In genomic region chr7:582081-582835, GRCh38 we compare ENCODE assay signal across 21 cellular contexts.
DNase-seq lines count a peak whose midpoint lies in the region; ATAC-seq and TF ChIP-seq lines count a peak whose summit lies in the region.
"Had no signal": no experiment of that assay in that cellular context is flagged by ENCODE, and none has a peak within 500 bp of the region (broad histone marks: within the 10 kb centered on the region; RNA-seq: fewer than 3 reads in every experiment).

No MANE protein-coding gene starts in this region.

- H3K4me3 Mint-ChIP-seq in activated naive CD4-positive, alpha-beta T cell treated with anti-CD3 and anti-CD28 coated beads, Interleukin-2, amount 50 U/mL, for 24 hours: peak overlapping the region; percentile 55
- no peak overlapping the region for H3K4me3 Mint-ChIP-seq in activated naive CD4-positive, alpha-beta T cell treated with anti-CD3 and anti-CD28 coated beads for 36 hours
- peak overlapping the region; percentile 86 for H3K4me3 Mint-ChIP-seq in CD4-positive, alpha-beta T cell
- H3K4me3 Mint-ChIP-seq in T-cell: peak overlapping the region; percentile 6 to 96 (median 68)
- H3K4me3 Mint-ChIP-seq in MCF 10A (ENCODE audit: unreplicated experiment): no peak overlapping the region
- H3K4me3 Mint-ChIP-seq: B cell had no signal

- intact Hi-C loops in activated naive CD4-positive, alpha-beta T cell treated with anti-CD3 and anti-CD28 coated beads for 36 hours (cut with micrococcal nuclease): loop anchor here (5.0 kb wide), 1 partner anchor 220 kb away; no protein-coding TSS in a partner anchor
- intact Hi-C loops in CD4-positive, alpha-beta T cell (cut with DNase I, micrococcal nuclease): loop anchor here (2.0 to 10.0 kb wide), 5 partner anchors 35 to 293 kb away; partner anchors contain the start of genes DNAAF5 (in 1 of the 2), GET4 (in 1 of the 2) and PRKAR1B (in 1 of the 2)
- intact Hi-C loops in lower lobe of right lung (cut with DNase I) (no loop called here), MCF 10A (cut with micrococcal nuclease) (no loop called here)

- no peak overlapping the region for H3K27ac Mint-ChIP-seq in activated naive CD4-positive, alpha-beta T cell treated with anti-CD3 and anti-CD28 coated beads, Interleukin-2, amount 50 U/mL, for 24 hours
- no peak overlapping the region for H3K27ac Mint-ChIP-seq in activated naive CD4-positive, alpha-beta T cell treated with anti-CD3 and anti-CD28 coated beads for 36 hours
- H3K27ac Mint-ChIP-seq in CD4-positive, alpha-beta T cell: peak overlapping the region; percentile 95
- peak overlapping the region in 1 of 2 donors; percentile 31 for H3K27ac Mint-ChIP-seq in T-cell
- H3K27ac Mint-ChIP-seq in MCF 10A (ENCODE audit: low read depth, unreplicated experiment): no peak overlapping the region
- H3K27ac Mint-ChIP-seq: B cell had no signal

- no peaks in the 10 kb centered on the region for H3K27me3 ChIP-seq in CD4-positive, alpha-beta T cell (ENCODE audit: control insufficient read depth, insufficient read depth, low read length)
- H3K27me3 ChIP-seq in lower lobe of right lung (ENCODE audit: low read depth): no peaks in the 10 kb centered on the region
- H3K27me3 ChIP-seq: SJCRH30 had no signal

- no peak overlapping the region for H3K27ac ChIP-seq in CD4-positive, alpha-beta T cell (ENCODE audit: low read depth, low read length)
- H3K27ac ChIP-seq in lower lobe of right lung: no peak overlapping the region
- H3K27ac ChIP-seq: SJCRH30 had no signal

- ATAC-seq in CD4-positive, alpha-beta T cell (ENCODE audit: poor library complexity): no peak
- ATAC-seq in T-cell (replicated peaks in 1 of 4): no peak
- ATAC-seq in lower lobe of right lung: no peak
- no peak for ATAC-seq in GM21619 (IDR thresholded peaks at IDR 0.05; ENCODE audit: unreplicated experiment)
- ATAC-seq: HepG2 had no signal

- H3K4me1 ChIP-seq in lower lobe of right lung: no peaks in the 10 kb centered on the region

- H3K9me3 Mint-ChIP-seq in activated naive CD4-positive, alpha-beta T cell treated with anti-CD3 and anti-CD28 coated beads, Interleukin-2, amount 50 U/mL, for 24 hours: no peaks in the 10 kb centered on the region
- H3K9me3 Mint-ChIP-seq in activated naive CD4-positive, alpha-beta T cell treated with anti-CD3 and anti-CD28 coated beads for 36 hours: peaks cover 13% of the 10 kb centered on the region
- H3K9me3 Mint-ChIP-seq in CD4-positive, alpha-beta T cell: no peaks in the 10 kb centered on the region
- H3K9me3 Mint-ChIP-seq in T-cell (peaks cover 0 to 3% (median 0%) of the 10 kb centered on the region in 3 donors), MCF 10A (ENCODE audit: unreplicated experiment) (no peaks in the 10 kb centered on the region)

- no peaks in the 10 kb centered on the region for H3K9me3 ChIP-seq in CD4-positive, alpha-beta T cell (ENCODE audit: control insufficient read depth, low read length)
- H3K9me3 ChIP-seq in lower lobe of right lung: no peaks in the 10 kb centered on the region
- H3K9me3 ChIP-seq: SJCRH30 had no signal

- peaks cover 19% of the 10 kb centered on the region for H3K36me3 Mint-ChIP-seq in activated naive CD4-positive, alpha-beta T cell treated with anti-CD3 and anti-CD28 coated beads, Interleukin-2, amount 50 U/mL, for 24 hours
- H3K36me3 Mint-ChIP-seq in activated naive CD4-positive, alpha-beta T cell treated with anti-CD3 and anti-CD28 coated beads for 36 hours (ENCODE audit: low read depth): peaks cover 31% of the 10 kb centered on the region
- peaks cover 15% of the 10 kb centered on the region for H3K36me3 Mint-ChIP-seq in CD4-positive, alpha-beta T cell (ENCODE audit: low read depth)
- peaks cover 11% of the 10 kb centered on the region for H3K36me3 Mint-ChIP-seq in T-cell
- H3K36me3 Mint-ChIP-seq in MCF 10A (ENCODE audit: insufficient read depth, unreplicated experiment): peaks cover 35% of the 10 kb centered on the region

- no peaks in the 10 kb centered on the region for H3K27me3 Mint-ChIP-seq in activated naive CD4-positive, alpha-beta T cell treated with anti-CD3 and anti-CD28 coated beads, Interleukin-2, amount 50 U/mL, for 24 hours
- H3K27me3 Mint-ChIP-seq in activated naive CD4-positive, alpha-beta T cell treated with anti-CD3 and anti-CD28 coated beads for 36 hours (ENCODE audit: low read depth): no peaks in the 10 kb centered on the region
- H3K27me3 Mint-ChIP-seq in CD4-positive, alpha-beta T cell: no peaks in the 10 kb centered on the region
- H3K27me3 Mint-ChIP-seq in T-cell (no peaks in the 10 kb centered on the region), MCF 10A (ENCODE audit: insufficient read depth, unreplicated experiment) (no peaks in the 10 kb centered on the region)
- H3K27me3 Mint-ChIP-seq: B cell had no signal

- no peak for DNase-seq in activated naive CD4-positive, alpha-beta T cell treated with anti-CD3 and anti-CD28 coated beads for 36 hours
- no peak for DNase-seq in CD4-positive, alpha-beta T cell
- DNase-seq in T-cell: no peak
- DNase-seq in lower lobe of right lung: peak; percentile 39
- no peak for DNase-seq in kidney tubule cell (ENCODE audit: low spot score)
- DNase-seq in MCF 10A (ENCODE audit: unreplicated experiment): no peak
- DNase-seq: COR-L47, DMS153, H7, KG1, NCI-H1436, NCI-H2029, NCI-H2171, NCI-H446 treated with DMSO at 0.1 percent for 48 hours, NCI-H748 treated with DMSO at 0.1 percent for 48 hours, OCI-M1, SJCRH30 had no signal

- no peak for TF ChIP-seq CTCF in CD4-positive, alpha-beta T cell (IDR thresholded peaks at IDR 0.05)
- no peak for TF ChIP-seq CTCF in lower lobe of right lung (IDR thresholded peaks at IDR 0.05)
- TF ChIP-seq CTCF in MCF 10A (IDR thresholded peaks at IDR 0.05; ENCODE audit: unreplicated experiment): no peak

- POLR2A ChIA-PET in CD4-positive, alpha-beta T cell (lab: Charles Lee): no interaction called here
- POLR2A ChIA-PET in T-cell (lab: Charles Lee): interaction anchor here in 1 of 2 donors (0.6 kb wide), 1 partner anchor 579 kb away, joined by 3 read pairs; no protein-coding TSS in a partner anchor
- POLR2A ChIA-PET in MCF 10A (lab: Yijun Ruan, JAX): no interaction called here

- CTCF ChIA-PET in activated naive CD4-positive, alpha-beta T cell treated with anti-CD3 and anti-CD28 coated beads for 36 hours (lab: Charles Lee): no interaction called here
- CTCF ChIA-PET in CD4-positive, alpha-beta T cell (lab: Charles Lee): no interaction called here
- CTCF ChIA-PET in T-cell (lab: Charles Lee) (no interaction called here), MCF 10A (lab: Yijun Ruan, JAX) (interaction anchor here (0.7 kb wide), 1 partner anchor 315 kb away, joined by 3 read pairs; no protein-coding TSS in a partner anchor)

- BruUV-seq in MCF 10A (replicated peaks; lab: Mats Ljungman, UMichigan): no TSS peak

- H3K4me3 ChIP-seq in lower lobe of right lung: no peak overlapping the region
- H3K4me3 ChIP-seq: SJCRH30 had no signal

- peaks cover 35% of the 10 kb centered on the region for H3K4me1 Mint-ChIP-seq in activated naive CD4-positive, alpha-beta T cell treated with anti-CD3 and anti-CD28 coated beads, Interleukin-2, amount 50 U/mL, for 24 hours
- H3K4me1 Mint-ChIP-seq in activated naive CD4-positive, alpha-beta T cell treated with anti-CD3 and anti-CD28 coated beads for 36 hours (ENCODE audit: low read depth): peaks cover 38% of the 10 kb centered on the region
- peaks cover 35% of the 10 kb centered on the region for H3K4me1 Mint-ChIP-seq in CD4-positive, alpha-beta T cell (ENCODE audit: low read depth)
- peaks cover 17 to 41% (median 32%) of the 10 kb centered on the region in 3 donors for H3K4me1 Mint-ChIP-seq in T-cell
- no peaks in the 10 kb centered on the region for H3K4me1 Mint-ChIP-seq in MCF 10A (ENCODE audit: insufficient read depth, unreplicated experiment)

- H3K36me3 ChIP-seq in lower lobe of right lung: no peaks in the 10 kb centered on the region
- H3K36me3 ChIP-seq: SJCRH30 had no signal

Comparison
In these comparisons a context has a peak if more than half of its experiments do, and no peak if none do; other contexts are left out.
1. H3K4me3 Mint-ChIP-seq: peak in activated naive CD4-positive, alpha-beta T cell treated with anti-CD3 and anti-CD28 coated beads, Interleukin-2, amount 50 U/mL, for 24 hours (single experiment), CD4-positive, alpha-beta T cell (single experiment) and T-cell (3 of 3); none in activated naive CD4-positive, alpha-beta T cell treated with anti-CD3 and anti-CD28 coated beads for 36 hours (single experiment) and MCF 10A (single experiment).
2. intact Hi-C loops: an anchor here in activated naive CD4-positive, alpha-beta T cell treated with anti-CD3 and anti-CD28 coated beads for 36 hours (5.0 kb wide) and CD4-positive, alpha-beta T cell (2.0 to 10.0 kb wide); none called in lower lobe of right lung and MCF 10A.